ENCODE assay signal across 8 cellular contexts in the genomic region with DNA sequence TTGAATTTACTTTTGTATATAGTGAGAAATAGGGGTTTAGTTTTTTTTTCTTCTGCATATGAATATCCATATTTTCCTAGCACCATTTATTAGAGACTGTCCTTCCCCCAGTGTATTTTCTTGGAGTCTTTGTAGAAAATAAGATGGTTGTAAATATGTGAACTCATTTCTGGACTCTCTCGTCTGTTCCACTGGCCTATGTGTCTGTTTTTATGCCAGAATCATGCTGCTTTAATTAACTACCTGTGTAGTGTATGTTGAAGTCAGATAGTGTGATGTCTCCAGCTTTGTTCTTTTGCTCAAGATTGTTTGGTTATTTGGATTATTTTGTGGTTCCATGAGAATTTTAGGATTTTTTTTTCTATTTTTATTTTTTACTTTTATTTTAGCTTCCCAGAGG.
"Had no signal": no experiment of that assay in that cellular context is flagged by ENCODE, and none has a peak within 500 bp of the region (broad histone marks: within the 10 kb centered on the region; RNA-seq: fewer than 3 reads in every experiment).

No MANE protein-coding gene starts in this region.

- ATAC-seq: GM23338, HCT116 had no signal

- DNase-seq: GM23248, GOT3, H7, H9, HCEC 1CT, HFFc6 had no signal
